ENCODE assay signal across 15 cellular contexts in the genomic region with DNA sequence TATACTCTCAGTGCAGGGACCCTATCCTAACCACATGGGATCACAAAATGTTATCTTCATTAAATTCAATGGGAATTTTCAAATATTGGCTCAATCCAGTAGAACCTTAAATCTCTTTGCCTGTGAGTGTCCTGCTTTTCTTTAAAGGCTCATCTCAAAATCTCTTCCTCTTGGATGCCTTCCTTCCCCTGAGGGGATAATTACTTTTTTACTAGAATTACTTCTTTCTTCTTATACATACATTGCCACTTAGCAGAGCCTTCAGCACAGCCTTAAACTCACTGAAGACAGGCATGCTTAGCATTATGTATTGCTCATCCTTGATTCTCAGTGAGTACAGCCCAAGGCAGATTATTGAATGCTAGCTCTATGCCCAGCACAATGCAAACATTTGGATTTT.
"Had no signal": no experiment of that assay in that cellular context is flagged by ENCODE, and none has a peak within 500 bp of the region (broad histone marks: within the 10 kb centered on the region; RNA-seq: fewer than 3 reads in every experiment).

No MANE protein-coding gene starts in this region.

- DNase-seq: effector memory CD8-positive, alpha-beta T cell; esophagus squamous epithelium; foreskin fibroblast; glutamatergic neuron; left cardiac atrium; left ventricle myocardium inferior; lower lobe of right lung; natural killer cell; nucleus accumbens; pancreas; right lobe of liver; stimulated activated CD4-positive, alpha-beta T cell treated with anti-CD3 and anti-CD28 coated beads, Interleukin-4, amount 100 ng/mL, for 1 hour; stimulated activated CD8-positive, alpha-beta memory T cell treated with anti-CD3 and anti-CD28 coated beads, Interleukin-4, amount 100 ng/mL, for 48 hours; tibial artery; upper lobe of right lung had no signal
